Comparison of ENCODE assay signal across 8 cellular contexts in genomic region chr5:102865510-102866314, GRCh38.
DNase-seq lines count a peak whose midpoint lies in the region; ATAC-seq and TF ChIP-seq lines count a peak whose summit lies in the region.

No MANE protein-coding gene starts in this region.

- peaks cover 14% of the 10 kb centered on the region for H3K36me3 Mint-ChIP-seq in nephron (ENCODE audit: low read depth)

- no peak for TF ChIP-seq CTCF in AG04449 (IDR thresholded peaks at IDR 0.05; ENCODE audit: insufficient read depth, low read length, missing control alignments)
- no peak for TF ChIP-seq CTCF in foreskin keratinocyte (conservative IDR thresholded peaks at IDR 0.05)
- TF ChIP-seq CTCF in nephron (IDR thresholded peaks at IDR 0.05; ENCODE audit: unreplicated experiment in 3 of 3) = no peak

- peaks cover 8% of the 10 kb centered on the region for H3K4me1 ChIP-seq in foreskin keratinocyte

- ATAC-seq in GM18867 (IDR thresholded peaks at IDR 0.05; ENCODE audit: unreplicated experiment) (peak; percentile 80), HG03060 (IDR thresholded peaks at IDR 0.05; ENCODE audit: low read depth, unreplicated experiment) (peak; percentile 43), foreskin keratinocyte (peak; percentile 98)

- no peaks in the 10 kb centered on the region for H3K27me3 ChIP-seq in foreskin keratinocyte

- H3K27me3 Mint-ChIP-seq in nephron (ENCODE audit: low read depth) = no peaks in the 10 kb centered on the region

- peak overlapping the region; percentile 83 to 88 (median 87) for H3K4me3 Mint-ChIP-seq in nephron

- H3K9me3 Mint-ChIP-seq in nephron = no peaks in the 10 kb centered on the region

- H3K4me1 Mint-ChIP-seq in nephron = peaks cover 25% of the 10 kb centered on the region

- DNase-seq in AG04449 (ENCODE audit: low read depth, low spot score) (peak; percentile 41), NOMO-1 (lab: John Stamatoyannopoulos, UW; ENCODE audit: unreplicated experiment in 2 of 2) (peak; percentile 26 to 43), foreskin keratinocyte (peak; percentile 69 to 84), substantia nigra (lab: John Stamatoyannopoulos, UW) (peak in 44 of 49 donors; percentile 1 to 74 (median 31))
- DNase-seq in activated gamma-delta T cell treated with anti-CD3 and anti-CD28 coated beads, Interleukin-2, amount 50 U/mL, for 16 hours (ENCODE audit: low read depth) = peak; percentile 1

- H3K27ac Mint-ChIP-seq in nephron = peak overlapping the region; percentile 93 to 95 (median 93)

- CTCF ChIA-PET in AG04449 (lab: Yijun Ruan, JAX) = interaction anchor here (0.6 to 2.4 kb wide), 9 partner anchors 7 to 185 kb away, joined by 3 to 7 read pairs (median 3); no protein-coding TSS in a partner anchor

- POLR2A ChIA-PET in AG04449 (lab: Yijun Ruan, JAX) = interaction anchor here (0.6 to 1.6 kb wide), 2 partner anchors 9 to 255 kb away, joined by 3 to 8 read pairs; partner anchors contain the start of gene PPIP5K2

- H3K4me3 ChIP-seq in AG04449 (ENCODE audit: low read depth, low read length) = peak overlapping the region; percentile 69

- H3K27ac ChIP-seq in foreskin keratinocyte (peak overlapping the region; percentile 81), substantia nigra (ENCODE audit: low read depth, low read length, poor library complexity, severe bottlenecking) (peak overlapping the region; percentile 50)

Comparison
In these comparisons a context has a peak if more than half of its experiments do, and no peak if none do; other contexts are left out.
1. Peak in every context shown above with its lines: DNase-seq, ATAC-seq, H3K4me3 ChIP-seq and H3K27ac ChIP-seq.
2. DNase-seq: peak in every context shown above with its lines; median percentile 76 in foreskin keratinocyte; 41 in AG04449; 34 in NOMO-1; 31 in substantia nigra; 1 in activated gamma-delta T cell treated with anti-CD3 and anti-CD28 coated beads, Interleukin-2, amount 50 U/mL, for 16 hours.
3. ATAC-seq: peak in every context shown above with its lines; median percentile 98 in foreskin keratinocyte; 80 in GM18867; 43 in HG03060.